Comparison of ENCODE assay signal across 7 cellular contexts in the genomic region with DNA sequence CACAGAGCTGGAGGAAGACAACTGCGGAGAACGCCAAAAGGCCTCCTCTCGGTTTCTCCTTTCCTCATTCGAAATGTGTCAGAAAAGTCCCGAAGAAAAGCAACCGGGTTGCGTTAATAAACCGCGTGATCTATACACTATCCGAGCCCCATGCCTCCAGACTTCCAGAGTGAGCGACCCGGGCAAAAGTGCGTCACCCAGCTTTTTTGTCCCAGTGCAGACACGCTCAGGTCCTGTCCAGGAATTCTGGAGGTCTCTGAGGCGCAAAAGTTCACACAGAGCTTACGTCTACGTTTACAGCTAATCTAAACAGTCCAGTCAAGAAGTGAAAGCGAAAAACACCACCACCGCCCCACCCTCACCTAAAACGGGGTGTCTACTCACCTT. TPM values are rescaled to one million over a fixed set of nuclear protein-coding genes. Genes with fewer than 3 reads are reported as not detected.
DNase-seq lines count a peak whose midpoint lies in the region; ATAC-seq, FAIRE-seq and TF ChIP-seq lines count a peak whose summit lies in the region.

No MANE protein-coding gene starts in this region.

- no peaks in the 10 kb centered on the region for H3K9me3 Mint-ChIP-seq in activated naive CD4-positive, alpha-beta T cell treated with anti-CD3 and anti-CD28 coated beads, Interleukin-2, amount 50 U/mL, for 24 hours

- intact Hi-C loops in heart left ventricle (cut with DNase I): loop anchor here in 2 of 10 donors (5.0 kb wide), 2 partner anchors 111 to 221 kb away; partner anchors contain the start of genes N4BP2L1 (in 2 of the 2), BRCA2 (in 1 of the 2) and ZAR1L (in 1 of the 2)

- H3K27ac Mint-ChIP-seq in activated naive CD4-positive, alpha-beta T cell treated with anti-CD3 and anti-CD28 coated beads, Interleukin-2, amount 50 U/mL, for 24 hours: peak overlapping the region; percentile 99

- H3K9me3 ChIP-seq in heart left ventricle: no peaks in the 10 kb centered on the region

- no peak for FAIRE-seq in GM12891 (lab: Jason Lieb, UNC)

- H3K36me3 Mint-ChIP-seq in activated naive CD4-positive, alpha-beta T cell treated with anti-CD3 and anti-CD28 coated beads, Interleukin-2, amount 50 U/mL, for 24 hours: peaks cover 27% of the 10 kb centered on the region

- peak overlapping the region; percentile 85 to 99 (median 93) for H3K27ac ChIP-seq in heart left ventricle

- 0 to 1% (median 0%) methylated on average over 20 of the region's 20 CpGs for WGBS in heart left ventricle, 4 donors

- peaks cover 6 to 53% (median 43%) of the 10 kb centered on the region in 12 donors for H3K4me1 ChIP-seq in heart left ventricle

- H3K4me3 Mint-ChIP-seq in activated naive CD4-positive, alpha-beta T cell treated with anti-CD3 and anti-CD28 coated beads, Interleukin-2, amount 50 U/mL, for 24 hours: peak overlapping the region; percentile 98

- peak; percentile 8 for DNase-seq in GM12891 (ENCODE audit: insufficient read length, low spot score)
- peak; percentile 17 for DNase-seq in HS-27A (ENCODE audit: low read depth)
- peak in 4 of 5 donors; percentile 39 to 59 (median 43) for DNase-seq in heart left ventricle
- DNase-seq in renal cortical epithelial cell (ENCODE audit: low read depth): peak; percentile 50
- no peak for DNase-seq in DMS114 treated with DMSO at 0.1 percent for 48 hours (lab: John Stamatoyannopoulos, UW; ENCODE audit: unreplicated experiment)

- peaks cover 51% of the 10 kb centered on the region for H3K4me1 Mint-ChIP-seq in activated naive CD4-positive, alpha-beta T cell treated with anti-CD3 and anti-CD28 coated beads, Interleukin-2, amount 50 U/mL, for 24 hours

- no peaks in the 10 kb centered on the region for H3K27me3 ChIP-seq in heart left ventricle

- ATAC-seq in GM21526 (IDR thresholded peaks at IDR 0.05; ENCODE audit: low FRiP score, unreplicated experiment): peak; percentile 74
- peak; percentile 44 to 68 (median 60) for ATAC-seq in heart left ventricle

- peak overlapping the region; percentile 54 to 94 (median 76) for H3K4me3 ChIP-seq in heart left ventricle

- no peak; the same call in 1 of the 2 replicates for TF ChIP-seq POLR2A in GM12891 (IDR thresholded peaks at IDR 0.05; ENCODE audit: low read depth, low read length)
- TF ChIP-seq POLR2A in heart left ventricle (IDR thresholded peaks at IDR 0.05): no peak

- no peaks in the 10 kb centered on the region for H3K27me3 Mint-ChIP-seq in activated naive CD4-positive, alpha-beta T cell treated with anti-CD3 and anti-CD28 coated beads, Interleukin-2, amount 50 U/mL, for 24 hours

- peaks cover 0 to 33% (median 24%) of the 10 kb centered on the region in 9 donors for H3K36me3 ChIP-seq in heart left ventricle

- no peak for TF ChIP-seq CTCF in heart left ventricle (IDR thresholded peaks at IDR 0.05)

TF ChIP-seq in GM12891, 5 proteins besides CTCF, POLR2A, EP300 and RAD21:
- TF ChIP-seq TAF1 (IDR thresholded peaks at IDR 0.05; ENCODE audit: low read depth, low read length) (no peak; the same call in 1 of the 2 replicates), SPI1 (IDR thresholded peaks at IDR 0.05; ENCODE audit: low read depth, low read length) (0 out of 2 replicates have a peak, but pooled peaks have one; percentile 8)

RNA-seq across cellular contexts. Expression of gene N4BP2L2, which starts 0.4 kb away (rescaled TPM):
- 35.7 TPM for polyA plus RNA-seq in GM12891 (2012; ENCODE audit: low read depth, missing spikeins)
- total RNA-seq in heart left ventricle (100 to 1,000 TPM; 106 to 297 (median 142) TPM), renal cortical epithelial cell (98.5 and 204 TPM in 2 replicates)
- polyA plus RNA-seq in heart left ventricle: 10 to 100 TPM; 40.4 to 53.8 TPM

RNA-seq across cellular contexts. Expression of gene PDS5B, which starts 48.0 kb away (rescaled TPM):
- polyA plus RNA-seq in GM12891 (2012; ENCODE audit: low read depth, missing spikeins): 16.9 TPM
- total RNA-seq in heart left ventricle (10 to 100 TPM; 12.0 to 28.8 (median 19.4) TPM), renal cortical epithelial cell (19.3 and 43.1 TPM in 2 replicates)
- polyA plus RNA-seq in heart left ventricle: 10 to 100 TPM in 1 of 2 donors, 1 to 10 TPM in 1; 3.7 to 10.2 TPM
